8 cellular contexts compared by ENCODE assay signal in the genomic region with DNA sequence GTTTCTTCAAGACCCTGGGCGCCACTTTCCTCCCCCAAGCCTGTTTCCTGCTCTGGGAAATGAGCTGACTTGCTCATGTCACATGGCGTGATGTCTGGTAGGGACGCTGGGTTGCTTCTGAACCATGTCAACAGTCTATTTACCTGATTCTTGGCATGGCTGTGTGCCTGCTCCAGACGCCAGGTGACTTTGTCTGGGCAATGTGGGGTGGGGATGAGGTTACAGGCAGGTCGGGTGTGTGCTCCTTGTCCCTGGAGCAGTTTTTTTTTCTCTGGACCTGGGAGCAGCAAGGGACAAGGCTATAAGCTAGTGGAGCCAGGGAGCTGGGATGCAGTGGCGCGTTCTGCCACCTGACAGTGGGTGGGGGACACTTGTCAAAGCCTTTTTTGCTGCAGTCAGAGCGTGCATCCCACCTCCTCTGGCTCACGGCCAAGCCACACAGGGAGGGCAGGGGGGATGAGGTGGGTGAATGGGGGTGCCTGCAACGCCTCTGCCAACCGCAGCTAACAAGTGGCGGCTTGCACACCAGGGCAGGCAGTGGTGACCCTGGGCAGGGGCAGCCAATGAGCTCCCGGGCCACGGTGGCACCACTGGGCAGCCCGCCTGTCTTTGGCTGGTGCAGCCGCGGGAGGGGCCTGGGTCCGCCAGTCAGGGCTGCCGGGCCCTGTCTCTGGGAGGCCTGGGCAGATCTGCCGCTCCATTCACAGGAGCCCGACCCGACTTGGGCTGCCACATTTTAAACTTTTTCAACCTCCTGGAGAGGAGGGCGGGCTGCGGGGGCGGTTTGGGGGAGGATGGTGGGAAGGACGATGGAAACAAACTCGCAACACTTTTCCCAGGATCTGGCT. TPM values are rescaled to one million over a fixed set of nuclear protein-coding genes. Genes with fewer than 3 reads are reported as not detected.
DNase-seq lines count a peak whose midpoint lies in the region; ATAC-seq, FAIRE-seq and TF ChIP-seq lines count a peak whose summit lies in the region.

No MANE protein-coding gene starts in this region.

- intact Hi-C loops in breast epithelium (cut with DNase I; ENCODE audit: low total_unique reads) (loop anchor here (10.0 kb wide), 1 partner anchor 277 kb away; no protein-coding TSS in a partner anchor), spleen (cut with DNase I; ENCODE audit: low total_unique reads) (no loop called here)

- no peaks in the 10 kb centered on the region for H3K27me3 ChIP-seq in breast epithelium
- H3K27me3 ChIP-seq in spleen (replicated peaks in 1 of 7): no peaks in the 10 kb centered on the region

- 3 to 6% (median 6%) methylated on average over 18 to 27 of the region's 27 CpGs for WGBS in spleen, 5 donors

- TF ChIP-seq POLR2A in breast epithelium (IDR thresholded peaks at IDR 0.05): no peak
- TF ChIP-seq POLR2A in spleen (IDR thresholded peaks at IDR 0.05): no peak

- TF ChIP-seq CTCF in VCaP (conservative IDR thresholded peaks at IDR 0.05): peak; percentile 62
- peak in 2 of 3 donors; percentile 53 to 62 for TF ChIP-seq CTCF in breast epithelium (IDR thresholded peaks at IDR 0.05)
- TF ChIP-seq CTCF in spleen (IDR thresholded peaks at IDR 0.05 in 8 of 11, conservative IDR thresholded peaks at IDR 0.05 in 3 of 11): peak; percentile 60 to 91 (median 83)

- H3K36me3 ChIP-seq in breast epithelium (no peaks in the 10 kb centered on the region), spleen (peaks cover 0 to 31% (median 0%) of the 10 kb centered on the region in 6 donors)

- FAIRE-seq in islet of Langerhans (lab: Jason Lieb, UNC): peak; percentile 5

- H3K9me3 ChIP-seq in breast epithelium (no peaks in the 10 kb centered on the region), spleen (no peaks in the 10 kb centered on the region)

- DNase-seq in ELR (ENCODE audit: low read depth): peak; percentile 49
- peak; percentile 89 for DNase-seq in NCI-H2081 treated with DMSO at 0.1 percent for 48 hours (lab: John Stamatoyannopoulos, UW)
- DNase-seq in breast epithelium (ENCODE audit: low spot score in 2 of 2): peak; percentile 88 to 92
- peak; percentile 99 for DNase-seq in spleen

- H3K4me1 ChIP-seq in breast epithelium (peaks cover 25 to 53% of the 10 kb centered on the region in 2 donors), spleen (peaks cover 87 to 100% (median 100%) of the 10 kb centered on the region in 6 donors)

- H3K27ac ChIP-seq in VCaP (peak overlapping the region; percentile 96), breast epithelium (peak overlapping the region; percentile 95 to 97), spleen (peak overlapping the region; percentile 84 to 98 (median 95))

- ATAC-seq in HG02759 (IDR thresholded peaks at IDR 0.05; ENCODE audit: unreplicated experiment) (peak; percentile 64), GM18502 (IDR thresholded peaks at IDR 0.05; ENCODE audit: poor library complexity, unreplicated experiment) (no peak)

- H3K4me3 ChIP-seq in breast epithelium (peak overlapping the region in 2 of 3 donors; percentile 7 to 25), spleen (peak overlapping the region in 3 of 8 donors; percentile 2 to 51 (median 4))

RNA-seq across cellular contexts. Expression of a gene that starts 22.9 kb away (rescaled TPM):
- 10 to 100 TPM; 38.4 to 48.1 (median 38.7) TPM for total RNA-seq in breast epithelium
- total RNA-seq in spleen: 10 to 100 TPM; 32.7 to 55.4 (median 41.6) TPM
- polyA plus RNA-seq in spleen: 10 to 100 TPM; 13.6 to 16.5 (median 14.3) TPM

RNA-seq across cellular contexts. Expression of a gene that starts 58.1 kb away (rescaled TPM):
- total RNA-seq in breast epithelium: 100 to 1,000 TPM; 183 to 555 (median 341) TPM
- total RNA-seq in spleen: 100 to 1,000 TPM; 103 to 308 (median 249) TPM
- polyA plus RNA-seq in spleen: 100 to 1,000 TPM in 2 of 3 donors, 10 to 100 TPM in 1; 99.3 to 247 (median 209) TPM

Comparison
In these comparisons a context has a peak if more than half of its experiments do, and no peak if none do; other contexts are left out.
1. DNase-seq: peak in every context shown above with its lines; median percentile 99 in spleen; 90 in breast epithelium; 89 in NCI-H2081 treated with DMSO at 0.1 percent for 48 hours; 49 in ELR.